ENCODE assay signal across 11 cellular contexts in the genomic region with DNA sequence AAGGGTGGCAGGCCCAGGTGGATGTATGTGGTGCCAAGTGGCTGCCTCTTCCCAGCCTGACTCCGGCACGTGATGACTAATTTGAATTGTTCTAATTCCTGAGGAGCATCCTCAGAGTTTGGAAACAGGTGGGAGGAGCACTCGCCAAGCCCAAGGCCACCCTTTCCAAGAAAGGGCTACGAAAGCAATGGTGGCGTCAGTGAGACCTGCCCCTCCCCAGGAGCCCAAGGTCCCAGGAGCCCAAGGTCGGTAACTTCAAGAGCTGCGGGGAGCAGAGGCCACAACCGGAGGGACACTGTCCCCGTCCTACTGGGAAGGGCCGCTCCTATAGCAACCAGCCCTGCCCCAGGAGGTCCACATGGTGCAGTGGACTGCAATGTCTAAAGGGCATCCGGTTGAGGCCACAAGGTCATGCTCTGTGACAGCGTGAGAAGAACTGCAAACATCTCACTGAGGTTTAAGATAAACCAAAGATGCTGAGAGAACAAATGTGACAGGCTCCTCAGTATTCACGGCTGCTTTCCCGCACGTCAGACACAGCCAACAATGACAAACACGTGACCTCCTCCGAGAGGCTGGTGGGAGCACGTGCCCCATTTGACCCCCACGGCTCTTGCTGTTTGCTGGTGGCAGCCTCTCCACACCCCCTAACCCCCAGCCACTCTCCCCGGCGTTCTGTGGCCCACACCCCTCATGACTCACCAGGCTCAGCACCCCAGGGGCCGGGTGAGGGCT.
DNase-seq lines count a peak whose midpoint lies in the region; ATAC-seq and TF ChIP-seq lines count a peak whose summit lies in the region.
"Had no signal": no experiment of that assay in that cellular context is flagged by ENCODE, and none has a peak within 500 bp of the region (broad histone marks: within the 10 kb centered on the region; RNA-seq: fewer than 3 reads in every experiment).

No MANE protein-coding gene starts in this region.

- H3K27me3 ChIP-seq in body of pancreas (no peaks in the 10 kb centered on the region), hepatocyte (no peaks in the 10 kb centered on the region), smooth muscle cell (ENCODE audit: low read depth) (no peaks in the 10 kb centered on the region)

- TF ChIP-seq CTCF in body of pancreas (IDR thresholded peaks at IDR 0.05) (no peak), hepatocyte (IDR thresholded peaks at IDR 0.05; ENCODE audit: poor library complexity) (no peak), smooth muscle cell (IDR thresholded peaks at IDR 0.05; ENCODE audit: borderline replicate concordance, insufficient read depth, poor library complexity, severe bottlenecking) (no peak)

- H3K36me3 ChIP-seq in body of pancreas (replicated peaks in 1 of 2; ENCODE audit: insufficient read depth in 1 of 2, low read depth in 2 of 2) (no peaks in the 10 kb centered on the region), hepatocyte (replicated peaks; ENCODE audit: insufficient read depth, low read depth) (no peaks in the 10 kb centered on the region), smooth muscle cell (ENCODE audit: low read depth) (no peaks in the 10 kb centered on the region)

- DNase-seq in HS-5 (ENCODE audit: low read depth) (peak; percentile 42), body of pancreas (peak in 1 of 4 donors; percentile 28), hepatocyte (ENCODE audit: low spot score) (peak; percentile 61), smooth muscle cell (lab: John Stamatoyannopoulos, UW; ENCODE audit: unreplicated experiment) (no peak), D341Med (ENCODE audit: low spot score) (no peak), NCI-H774 (lab: John Stamatoyannopoulos, UW) (no peak), DMS153 treated with DMSO at 0.1 percent for 48 hours (lab: John Stamatoyannopoulos, UW; ENCODE audit: unreplicated experiment) (no peak), superior temporal gyrus (ENCODE audit: extremely low spot score) (no peak)
- DNase-seq: NCI-H187 treated with DMSO at 0.1 percent for 48 hours had no signal

- WGBS in body of pancreas, 2 donors = 61 to 63% methylated on average over 20 to 22 of the region's 22 CpGs
- 66% methylated on average over 21 of the region's 22 CpGs for WGBS in hepatocyte (ENCODE audit: low lambda C conversion rate, missing lambda C conversion rate)
- WGBS in smooth muscle cell (ENCODE audit: low lambda C conversion rate) = 69% methylated on average over 22 of the region's 22 CpGs

- no peaks in the 10 kb centered on the region for H3K9me2 ChIP-seq in hepatocyte (replicated peaks; ENCODE audit: insufficient read depth)

- H2AFZ ChIP-seq in hepatocyte (no peak overlapping the region), smooth muscle cell (ENCODE audit: low read depth) (no peak overlapping the region)

- ATAC-seq in body of pancreas = peak; percentile 43
- ATAC-seq: activated CD4-positive, CD25-positive, alpha-beta regulatory T cell treated with anti-CD3 and anti-CD28 coated beads, Interleukin-2, amount 50 U/mL, for 24 hours had no signal

- no peak overlapping the region for H3K4me3 ChIP-seq in body of pancreas
- H3K4me3 ChIP-seq in hepatocyte = no peak overlapping the region
- no peak overlapping the region for H3K4me3 ChIP-seq in smooth muscle cell

- no peak for TF ChIP-seq POLR2A in body of pancreas (IDR thresholded peaks at IDR 0.05)

- no peak overlapping the region for H3K9ac ChIP-seq in smooth muscle cell (ENCODE audit: low read depth)

- H3K9me3 ChIP-seq in body of pancreas (no peaks in the 10 kb centered on the region), hepatocyte (ENCODE audit: low read depth) (no peaks in the 10 kb centered on the region), smooth muscle cell (replicated peaks; ENCODE audit: low read depth) (no peaks in the 10 kb centered on the region)

- H3K27ac ChIP-seq in body of pancreas (peak overlapping the region in 3 of 4 donors; percentile 29 to 61 (median 57)), hepatocyte (peak overlapping the region; percentile 89), smooth muscle cell (ENCODE audit: low read depth) (no peak overlapping the region)
- H3K27ac ChIP-seq: epithelial cell of prostate had no signal

- H3K79me2 ChIP-seq in hepatocyte (peaks cover 63% of the 10 kb centered on the region), smooth muscle cell (ENCODE audit: low read depth) (no peaks in the 10 kb centered on the region)

- H3K4me1 ChIP-seq in body of pancreas (peaks cover 51% of the 10 kb centered on the region), hepatocyte (ENCODE audit: insufficient read depth) (peaks cover 59% of the 10 kb centered on the region), smooth muscle cell (ENCODE audit: low read depth) (peaks cover 25% of the 10 kb centered on the region)

- no peak overlapping the region for H3K4me2 ChIP-seq in hepatocyte
- peak overlapping the region; percentile 22 for H3K4me2 ChIP-seq in smooth muscle cell

- H4K20me1 ChIP-seq in hepatocyte (ENCODE audit: insufficient read depth, poor library complexity, severe bottlenecking) (no peaks in the 10 kb centered on the region), smooth muscle cell (ENCODE audit: low read depth) (peaks cover 65% of the 10 kb centered on the region)

- intact Hi-C loops in body of pancreas (cut with DNase I) = no loop called here

- H3F3A ChIP-seq in smooth muscle cell (ENCODE audit: low read depth) = no peaks in the 10 kb centered on the region

Comparison
In these comparisons a context has a peak if more than half of its experiments do, and no peak if none do; other contexts are left out.
1. DNase-seq: peak in HS-5 (single experiment) and hepatocyte (single experiment); none in smooth muscle cell (single experiment), D341Med (single experiment), NCI-H774 (single experiment), DMS153 treated with DMSO at 0.1 percent for 48 hours (single experiment) and superior temporal gyrus (single experiment).